In the genomic region with DNA sequence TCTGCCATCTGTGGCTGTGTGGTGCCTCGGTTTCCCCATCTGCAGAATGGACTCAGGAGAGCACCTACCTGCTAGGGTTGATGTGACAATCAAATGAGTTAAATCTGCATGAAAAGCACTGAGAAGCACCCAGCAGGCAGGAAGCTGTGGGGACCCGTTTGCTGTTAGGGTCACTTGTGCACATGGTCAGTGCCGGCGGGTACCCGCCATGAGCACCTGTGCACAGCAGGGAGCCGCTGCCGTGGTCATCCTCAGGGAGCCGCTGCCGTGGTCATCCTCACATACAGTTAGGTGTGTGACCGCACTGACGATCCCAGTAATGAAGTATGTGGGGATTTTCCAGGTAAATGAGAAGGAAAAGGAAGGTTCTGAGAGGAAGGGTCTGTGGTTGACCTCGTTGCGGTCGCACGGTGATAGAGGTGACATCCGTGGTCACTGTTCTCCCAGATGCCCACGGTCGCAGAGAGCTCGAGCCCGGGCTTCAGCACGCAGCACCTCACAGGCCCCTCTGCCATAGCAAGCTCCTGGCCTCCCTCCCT, we compare ENCODE assay signal across 27 cellular contexts.
"Had no signal": no experiment of that assay in that cellular context is flagged by ENCODE, and none has a peak within 500 bp of the region (broad histone marks: within the 10 kb centered on the region; RNA-seq: fewer than 3 reads in every experiment).

No MANE protein-coding gene starts in this region.

- H3K27me3 ChIP-seq: ovary, right lobe of liver, thyroid gland, upper lobe of left lung, vagina had no signal

- ATAC-seq: natural killer cell treated with Interleukin-12 subunit alpha and Interleukin-12 subunit beta and Interleukin-15 and Interleukin-18, amount 100 ng/mL, for 72 hours; psoas muscle; right cardiac atrium; right lobe of liver; stimulated activated effector memory CD8-positive, alpha-beta T cell treated with anti-CD3 and anti-CD28 coated beads, Interleukin-12 subunit alpha, Interleukin-12 subunit beta, amount 100 ng/mL, for 72 hours; stimulated activated naive B cell treated with anti-CD40 and anti-IgM and Interleukin-4, amounts not matched to agents 10 μg/mL and 1 μg/mL and 100 μg/mL, for 72 hours had no signal

- H3K9me3 ChIP-seq: ovary, psoas muscle, right lobe of liver, sigmoid colon, stomach, thoracic aorta, thyroid gland, tibial nerve, upper lobe of left lung, vagina had no signal

- H2AFZ ChIP-seq: parathyroid adenoma had no signal

- FAIRE-seq: small intestine, urothelium cell line had no signal

- H3K4me3 ChIP-seq: ovary, psoas muscle, right lobe of liver, sigmoid colon, stomach, thoracic aorta, thyroid gland, tibial nerve, upper lobe of left lung, vagina had no signal

- H3K4me3 Mint-ChIP-seq: natural killer cell treated with Interleukin-12 subunit alpha and Interleukin-12 subunit beta and Interleukin-15 and Interleukin-18, amount 100 ng/mL, for 72 hours; nephron progenitor cell; neural crest cell; stimulated activated effector memory CD8-positive, alpha-beta T cell treated with anti-CD3 and anti-CD28 coated beads, Interleukin-12 subunit alpha, Interleukin-12 subunit beta, amount 100 ng/mL, for 72 hours; stimulated activated naive B cell treated with anti-CD40 and anti-IgM and Interleukin-4, amounts not matched to agents 10 μg/mL and 1 μg/mL and 100 μg/mL, for 72 hours; stimulated activated naive CD8-positive, alpha-beta T cell treated with anti-CD3 and anti-CD28 coated beads, Interleukin-15, Interleukin-2, amounts not matched to agents 100 ng/mL and 50 ng/mL, for 24 hours had no signal

- H3K27me3 Mint-ChIP-seq: progenitor cell of endocrine pancreas; stimulated activated naive CD8-positive, alpha-beta T cell treated with anti-CD3 and anti-CD28 coated beads, Interleukin-15, Interleukin-2, amounts not matched to agents 100 ng/mL and 50 ng/mL, for 24 hours had no signal

- DNase-seq: nephron progenitor cell; ovary; sigmoid colon; small intestine; stimulated activated CD4-positive, alpha-beta T cell treated with anti-CD3 and anti-CD28 coated beads, Interleukin-15, amount 100 ng/mL, for 24 hours; stimulated activated CD4-positive, alpha-beta T cell treated with anti-CD3 and anti-CD28 coated beads, Interleukin-2, amount 100 ng/mL, for 24 hours; stimulated activated CD4-positive, alpha-beta T cell treated with anti-CD3 and anti-CD28 coated beads, Interleukin-2, amount 100 ng/mL, for 48 hours; stimulated activated CD4-positive, alpha-beta T cell treated with anti-CD3 and anti-CD28 coated beads, Interleukin-4, amount 100 ng/mL, for 24 hours; stimulated activated naive B cell treated with anti-CD40 and anti-IgM and Interleukin-4, amounts not matched to agents 10 μg/mL and 1 μg/mL and 100 μg/mL, for 72 hours; stimulated activated naive CD4-positive, alpha-beta T cell treated with Interleukin-2 at 50 U/mL for 16 hours; stomach; thyroid gland; trophoblast cell; upper lobe of left lung had no signal

- H3K9me3 Mint-ChIP-seq: stimulated activated naive CD8-positive, alpha-beta T cell treated with anti-CD3 and anti-CD28 coated beads, Interleukin-15, Interleukin-2, amounts not matched to agents 100 ng/mL and 50 ng/mL, for 24 hours had no signal

- H3K4me1 ChIP-seq: parathyroid adenoma, psoas muscle, right lobe of liver, sigmoid colon, tibial nerve had no signal

- H3K36me3 Mint-ChIP-seq: natural killer cell treated with Interleukin-12 subunit alpha and Interleukin-12 subunit beta and Interleukin-15 and Interleukin-18, amount 100 ng/mL, for 72 hours; stimulated activated effector memory CD8-positive, alpha-beta T cell treated with anti-CD3 and anti-CD28 coated beads, Interleukin-12 subunit alpha, Interleukin-12 subunit beta, amount 100 ng/mL, for 72 hours had no signal

- H3K27ac Mint-ChIP-seq: natural killer cell treated with Interleukin-12 subunit alpha and Interleukin-12 subunit beta and Interleukin-15 and Interleukin-18, amount 100 ng/mL, for 72 hours; nephron progenitor cell; progenitor cell of endocrine pancreas; stimulated activated effector memory CD8-positive, alpha-beta T cell treated with anti-CD3 and anti-CD28 coated beads, Interleukin-12 subunit alpha, Interleukin-12 subunit beta, amount 100 ng/mL, for 72 hours; stimulated activated naive B cell treated with anti-CD40 and anti-IgM and Interleukin-4, amounts not matched to agents 10 μg/mL and 1 μg/mL and 100 μg/mL, for 72 hours; stimulated activated naive CD8-positive, alpha-beta T cell treated with anti-CD3 and anti-CD28 coated beads, Interleukin-15, Interleukin-2, amounts not matched to agents 100 ng/mL and 50 ng/mL, for 24 hours had no signal

- H3K36me3 ChIP-seq: ovary, right lobe of liver, sigmoid colon, stomach, thoracic aorta, thyroid gland, tibial nerve, upper lobe of left lung, vagina had no signal

- H3K27ac ChIP-seq: ovary, parathyroid adenoma, psoas muscle, right lobe of liver, sigmoid colon, stomach, thoracic aorta, thyroid gland, tibial nerve, upper lobe of left lung, vagina had no signal

- H3K9ac ChIP-seq: parathyroid adenoma had no signal
